In the genomic region with DNA sequence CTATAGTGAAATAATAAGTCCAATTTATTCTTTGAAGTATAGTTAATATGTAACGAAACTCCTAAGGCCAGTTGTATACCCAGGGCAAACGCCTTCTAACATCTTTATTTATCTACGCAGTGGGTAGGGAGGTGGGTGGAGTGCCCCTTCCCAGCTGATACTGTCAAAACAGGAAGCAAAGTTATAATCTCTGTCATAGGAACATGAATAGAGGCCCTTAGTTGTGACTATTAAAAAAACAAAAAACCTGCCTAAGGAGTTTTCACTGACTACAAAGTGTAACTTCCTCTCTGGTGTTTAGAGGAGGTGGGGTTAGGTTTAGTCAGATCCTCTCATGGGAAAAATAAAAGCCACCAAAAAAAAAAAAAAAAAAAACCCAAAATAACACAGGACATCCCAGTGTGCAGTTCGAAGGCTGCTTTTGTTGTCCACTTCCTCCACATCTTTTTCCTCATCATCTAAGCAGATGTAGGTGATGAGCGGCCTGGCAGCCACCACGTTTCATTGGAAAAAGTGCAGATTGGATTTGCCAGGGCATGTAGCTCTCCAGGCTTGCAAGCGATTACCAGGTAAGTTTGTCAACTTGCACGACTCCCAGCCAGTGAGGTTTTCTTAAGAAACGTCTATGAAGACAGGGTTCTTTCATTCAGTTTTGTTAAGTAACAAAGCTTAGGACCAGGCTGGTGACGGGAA, we compare ENCODE assay signal across 9 cellular contexts. TPM values are rescaled to one million over a fixed set of nuclear protein-coding genes. Genes with fewer than 3 reads are reported as not detected.
DNase-seq lines count a peak whose midpoint lies in the region; ATAC-seq, FAIRE-seq and TF ChIP-seq lines count a peak whose summit lies in the region.
"Had no signal": no experiment of that assay in that cellular context is flagged by ENCODE, and none has a peak within 500 bp of the region (broad histone marks: within the 10 kb centered on the region; RNA-seq: fewer than 3 reads in every experiment).

No MANE protein-coding gene starts in this region.

- TF ChIP-seq RAD21 in K562 (CRISPR knock-in tag; conservative IDR thresholded peaks at IDR 0.05 in 1 of 2, IDR thresholded peaks at IDR 0.05 in 1 of 2): no peak

- H3K36me3 Mint-ChIP-seq in naive B cell: peaks cover 15 to 16% of the 10 kb centered on the region in 2 donors
- H3K36me3 Mint-ChIP-seq in neural progenitor cell: peaks cover 9% of the 10 kb centered on the region

- H2AFZ ChIP-seq in K562 (ENCODE audit: low read depth, low read length): peak overlapping the region; percentile 80
- H2AFZ ChIP-seq in neural progenitor cell (replicated peaks): no peak overlapping the region

- H3K9ac ChIP-seq in K562 (ENCODE audit: insufficient read depth in 1 of 2, low read depth in 2 of 2, low read length in 2 of 2) (no peak overlapping the region), neural progenitor cell (no peak overlapping the region)

- FAIRE-seq in GM12891 (lab: Jason Lieb, UNC) (peak; percentile 73), K562 (lab: Jason Lieb, UNC) (no peak)

- POLR2A ChIA-PET in K562 (lab: Yijun Ruan, JAX): interaction anchor here (0.8 kb wide), 1 partner anchor 127 kb away, joined by 3 read pairs; no protein-coding TSS in a partner anchor

- WGBS in K562 (ENCODE audit: insufficient coverage, low coverage, missing lambda C conversion rate): 19% methylated on average over 10 of the region's 10 CpGs

- H3K4me3 Mint-ChIP-seq in naive B cell: peak overlapping the region; percentile 86 to 98 (median 94)
- no peak overlapping the region for H3K4me3 Mint-ChIP-seq in neural progenitor cell
- H3K4me3 Mint-ChIP-seq: neural crest cell had no signal

- in situ Hi-C loops in K562 (cut with MboI): no loop called here

- H3K4me1 ChIP-seq in K562 (replicated peaks in 1 of 2; ENCODE audit: control insufficient read depth in 2 of 2, insufficient read depth in 2 of 2, low read length in 2 of 2) (no peaks in the 10 kb centered on the region; a peak in 1 of 5 replicates), neural progenitor cell (peaks cover 5% of the 10 kb centered on the region)

- CTCF ChIA-PET in K562 (lab: Yijun Ruan, JAX; ENCODE audit: low intra/inter-chr PET ratio): no interaction called here

- no peak for TF ChIP-seq EP300 in K562 (IDR thresholded peaks at IDR 0.05; ENCODE audit: low read length)

- H3K4me1 Mint-ChIP-seq in naive B cell: peaks cover 79 to 94% (median 83%) of the 10 kb centered on the region in 3 donors
- peaks cover 22% of the 10 kb centered on the region for H3K4me1 Mint-ChIP-seq in neural progenitor cell

- H3K27me3 Mint-ChIP-seq in naive B cell (no peaks in the 10 kb centered on the region), neural progenitor cell (ENCODE audit: insufficient read depth, low read depth) (no peaks in the 10 kb centered on the region)

- H3K36me3 ChIP-seq in K562 (ENCODE audit: control insufficient read depth, insufficient read depth, low read length) (no peaks in the 10 kb centered on the region), neural progenitor cell (no peaks in the 10 kb centered on the region)

- intact Hi-C loops in K562 (cut with micrococcal nuclease): no loop called here

- no peaks in the 10 kb centered on the region for H3K9me3 ChIP-seq in K562 (replicated peaks; ENCODE audit: control insufficient read depth, insufficient read depth, low read depth, low read length)
- H3K9me3 ChIP-seq in neural progenitor cell (ENCODE audit: low read depth): no peaks in the 10 kb centered on the region

- H3K4me3 ChIP-seq in LNCaP clone FGC (ENCODE audit: low read depth, low read length) (no peak overlapping the region), K562 (no peak overlapping the region), neural progenitor cell (no peak overlapping the region)

- peak; percentile 54 for ATAC-seq in GM21723 (IDR thresholded peaks at IDR 0.05; ENCODE audit: unreplicated experiment)
- ATAC-seq in K562: peak; percentile 34; the same call in 2 of the 3 replicates
- peak; percentile 83 to 85 for ATAC-seq in naive B cell (ENCODE audit: low read depth in 2 of 2)

- no peaks in the 10 kb centered on the region for H3F3A ChIP-seq in neural progenitor cell (ENCODE audit: low read depth)

- no peaks in the 10 kb centered on the region for H3K9me1 ChIP-seq in K562 (ENCODE audit: control insufficient read depth, insufficient read depth, low read length)

- H4K20me1 ChIP-seq in K562 (replicated peaks; ENCODE audit: control insufficient read depth, insufficient read depth, low read length): no peaks in the 10 kb centered on the region
- no peaks in the 10 kb centered on the region for H4K20me1 ChIP-seq in neural progenitor cell (ENCODE audit: low read depth)

- H3K79me2 ChIP-seq in K562 (ENCODE audit: control insufficient read depth, insufficient read depth, low read length) (no peaks in the 10 kb centered on the region), neural progenitor cell (ENCODE audit: low read depth) (no peaks in the 10 kb centered on the region)

- H3K9me3 Mint-ChIP-seq in naive B cell: peaks cover 0 to 3% (median 0%) of the 10 kb centered on the region in 7 donors
- peaks cover 7% of the 10 kb centered on the region for H3K9me3 Mint-ChIP-seq in neural progenitor cell

- H3K27ac Mint-ChIP-seq in naive B cell (peak overlapping the region; percentile 87 to 98 (median 96)), neural progenitor cell (no peak overlapping the region)

- TF ChIP-seq CTCF in LNCaP clone FGC (IDR thresholded peaks at IDR 0.05; ENCODE audit: control insufficient read depth, extremely low read depth, insufficient read depth): no peak
- no peak for TF ChIP-seq CTCF in K562 (IDR thresholded peaks at IDR 0.05 in 2 of 3, conservative IDR thresholded peaks at IDR 0.05 in 1 of 3; ENCODE audit: insufficient read depth in 2 of 3, low read depth in 1 of 3, low read length in 3 of 3)
- TF ChIP-seq CTCF in neural progenitor cell (IDR thresholded peaks at IDR 0.05): no peak

- DNase-seq in GM12891 (ENCODE audit: insufficient read length, low spot score) (no peak), LNCaP clone FGC (ENCODE audit: low read depth) (peak; percentile 69), K562 (ENCODE audit: extremely low read depth in 1 of 4, low spot score in 3 of 4) (no peak), naive B cell (peak; percentile 79), AG08395 (ENCODE audit: low spot score) (no peak), neural progenitor cell (ENCODE audit: low spot score) (no peak), cortex of kidney (lab: John Stamatoyannopoulos, UW) (no peak)

- H3K4me2 ChIP-seq in K562 (ENCODE audit: insufficient read depth, low read length) (peak overlapping the region; percentile 9; the same call in 1 of the 2 replicates), neural progenitor cell (no peak overlapping the region)

- H3K27ac ChIP-seq in K562 (ENCODE audit: extremely low read depth, low read depth, low read length): peak overlapping the region; percentile 45; the same call in 1 of the 3 replicates
- no peak overlapping the region for H3K27ac ChIP-seq in neural progenitor cell

- BruUV-seq in K562 (replicated peaks; lab: Mats Ljungman, UMichigan): no TSS peak

- TF ChIP-seq POLR2A in GM12891 (IDR thresholded peaks at IDR 0.05; ENCODE audit: low read depth, low read length) (no peak), K562 (conservative IDR thresholded peaks at IDR 0.05) (no peak)

- H3K27me3 ChIP-seq in K562 (ENCODE audit: control insufficient read depth in 2 of 2, insufficient read depth in 2 of 2, low read length in 2 of 2): no peaks in the 10 kb centered on the region
- no peaks in the 10 kb centered on the region for H3K27me3 ChIP-seq in neural progenitor cell

TF ChIP-seq in GM12891, 5 proteins besides CTCF, POLR2A, EP300 and RAD21:
- TF ChIP-seq SPI1 (IDR thresholded peaks at IDR 0.05; ENCODE audit: low read depth, low read length) (peak; percentile 62), PAX5 (IDR thresholded peaks at IDR 0.05; ENCODE audit: insufficient read depth, low read length, severe bottlenecking) (no peak), TAF1 (IDR thresholded peaks at IDR 0.05; ENCODE audit: low read depth, low read length) (no peak), POLR2AphosphoS5 (IDR thresholded peaks at IDR 0.05; ENCODE audit: low read depth, low read length) (no peak), POU2F2 (IDR thresholded peaks at IDR 0.05; ENCODE audit: low read depth, low read length) (no peak)

TF ChIP-seq in K562, 482 proteins besides CTCF, POLR2A, EP300 and RAD21 (continues in another document):
- no peak for TF ChIP-seq SREBF1 (IDR thresholded peaks at IDR 0.05; ENCODE audit: borderline replicate concordance, low read depth, low read length)
- no peak for TF ChIP-seq ZNF780A (CRISPR knock-in tag; IDR thresholded peaks at IDR 0.05)
- TF ChIP-seq PHF8 (IDR thresholded peaks at IDR 0.05; ENCODE audit: borderline replicate concordance, low read length): no peak
- TF ChIP-seq SPI1 (IDR thresholded peaks at IDR 0.05; ENCODE audit: borderline replicate concordance, low read depth, low read length): 0 out of 2 replicates have a peak, but pooled peaks have one; percentile 22
- no peak for TF ChIP-seq MEIS2 (IDR thresholded peaks at IDR 0.05; ENCODE audit: partially characterized antibody)

RNA-seq across cellular contexts. Expression of a gene that starts 58.7 kb away (rescaled TPM):
- polyA plus RNA-seq in GM12891 (2012; ENCODE audit: low read depth, missing spikeins): 12.6 TPM
- total RNA-seq in K562 (2011; cell fraction: chromatin; rRNA removed; ENCODE audit: low replicate concordance): 4.6 and 11.3 TPM in 2 replicates
- total RNA-seq in K562 (2011; cell fraction: nucleolus; rRNA removed): 2.4 and 2.8 TPM in 2 replicates
- 3.5 and 3.8 TPM in 2 replicates for total RNA-seq in K562 (2011; cell fraction: nucleoplasm; rRNA removed)
- total RNA-seq in K562 (2014; rRNA removed) (10.0 and 10.4 TPM in 2 replicates), K562 (2014; rRNA removed; fragmentation: Illumina TruSeq; extraction: Trizol) (11.5 and 15.9 TPM in 2 replicates), K562 (2015; rRNA removed; fragmentation: Illumina TruSeq; extraction: Trizol) (20.5 and 22.4 TPM in 2 replicates), K562 (2021) (10.4 and 12.0 TPM in 2 replicates), neural progenitor cell (ENCODE audit: low replicate concordance) (44.3 and 60.9 TPM in 2 replicates)
- polyA plus RNA-seq in K562 (2011; rRNA removed) (1.2 and 1.9 TPM in 2 replicates), K562 (2014; fragmentation: Illumina TruSeq; extraction: Trizol) (10.5 and 15.1 TPM in 2 replicates), K562 (2014; fragmentation: Nextera tagmentation; extraction: Ambion mirVana) (1 to 10 TPM in 1 of 2 experiments, under 1 TPM in 1; 0.94 to 2.1 TPM), K562 (2014; rRNA removed) (6.2 and 7.1 TPM in 2 replicates), naive B cell (ENCODE audit: low read depth in 6 of 6) (100 to 1,000 TPM in 1 of 6 donors, 10 to 100 TPM in 5; 27.7 to 160 (median 73.1) TPM)
- polyA plus RNA-seq in K562 (2011; cell fraction: cytosol; rRNA removed): 0.49 and 1.3 TPM in 2 replicates
- polyA plus RNA-seq in K562 (2011; cell fraction: nucleus; rRNA removed): 2.2 and 3.4 TPM in 2 replicates
- polyA plus RNA-seq in K562 (2012): 10.6 and 11.6 TPM in 2 replicates
- polyA minus RNA-seq in K562 (2011; rRNA and poly(A)+ RNA removed): 4.3 and 8.3 TPM in 2 replicates
- 1.4 and 1.8 TPM in 2 replicates for polyA minus RNA-seq in K562 (2011; cell fraction: cytosol; rRNA and poly(A)+ RNA removed)
- polyA minus RNA-seq in K562 (2011; cell fraction: nucleus; rRNA and poly(A)+ RNA removed): 5.0 and 9.2 TPM in 2 replicates

Comparison
In these comparisons a context has a peak if more than half of its experiments do, and no peak if none do; other contexts are left out.
1. DNase-seq: peak in LNCaP clone FGC (single experiment) and naive B cell (single experiment); none in GM12891 (single experiment), K562 (0 of 4), AG08395 (single experiment), neural progenitor cell (single experiment) and cortex of kidney (single experiment).
2. ATAC-seq: peak in every context shown above with its lines; median percentile 84 in naive B cell; 54 in GM21723; 34 in K562.